In genomic region chr1:76921590-76921989, GRCh38 we compare ENCODE assay signal across 24 cellular contexts. TPM values are rescaled to one million over a fixed set of nuclear protein-coding genes. Genes with fewer than 3 reads are reported as not detected.
DNase-seq lines count a peak whose midpoint lies in the region; ATAC-seq, FAIRE-seq and TF ChIP-seq lines count a peak whose summit lies in the region.
"Had no signal": no experiment of that assay in that cellular context is flagged by ENCODE, and none has a peak within 500 bp of the region (broad histone marks: within the 10 kb centered on the region; RNA-seq: fewer than 3 reads in every experiment).

No MANE protein-coding gene starts in this region.

- CTCF ChIA-PET in activated CD8-positive, alpha-beta T cell treated with anti-CD3 and anti-CD28 coated beads for 36 hours (lab: Charles Lee): no interaction called here
- CTCF ChIA-PET in mammary epithelial cell (lab: Charles Lee; ENCODE audit: low non-redundant PET): no interaction called here

- H3K27ac Mint-ChIP-seq in activated CD8-positive, alpha-beta T cell treated with anti-CD3 and anti-CD28 coated beads for 36 hours: no peak overlapping the region
- H3K27ac Mint-ChIP-seq: CD8-positive, alpha-beta memory T cell had no signal

- no peaks in the 10 kb centered on the region for H4K20me1 ChIP-seq in mammary epithelial cell (ENCODE audit: insufficient read depth, low read length)

- H3K27me3 ChIP-seq in mammary epithelial cell (ENCODE audit: insufficient read depth, low read length): no peaks in the 10 kb centered on the region

- no peaks in the 10 kb centered on the region for H3K9me3 ChIP-seq in mammary epithelial cell (replicated peaks; ENCODE audit: insufficient read depth, low read length)

- H3K36me3 Mint-ChIP-seq in activated CD8-positive, alpha-beta T cell treated with anti-CD3 and anti-CD28 coated beads for 36 hours (ENCODE audit: low read depth): no peaks in the 10 kb centered on the region
- H3K36me3 Mint-ChIP-seq: CD8-positive, alpha-beta memory T cell had no signal

- H3K36me3 ChIP-seq in mammary epithelial cell (ENCODE audit: insufficient read depth, low read length): no peaks in the 10 kb centered on the region

- no peaks in the 10 kb centered on the region for H3K79me2 ChIP-seq in mammary epithelial cell (ENCODE audit: insufficient read depth, low read length)

- H2AFZ ChIP-seq in mammary epithelial cell (ENCODE audit: low read depth, low read length): no peak overlapping the region

- no peak overlapping the region for H3K9ac ChIP-seq in mammary epithelial cell (ENCODE audit: insufficient read depth, low read length)

- WGBS in mammary epithelial cell (ENCODE audit: low coverage, missing lambda C conversion rate): 90% methylated on average over 3 of the region's 3 CpGs

- H3K4me2 ChIP-seq in mammary epithelial cell (ENCODE audit: insufficient read depth, low read depth, low read length): no peak overlapping the region

- H3K4me3 ChIP-seq in mammary epithelial cell (replicated peaks in 1 of 3; ENCODE audit: insufficient read depth in 1 of 3, low read depth in 2 of 3, low read length in 3 of 3): no peak overlapping the region

- peaks cover 6% of the 10 kb centered on the region for H3K27me3 Mint-ChIP-seq in activated CD8-positive, alpha-beta T cell treated with anti-CD3 and anti-CD28 coated beads for 36 hours

- dilution Hi-C loops in mammary epithelial cell (cut with HindIII; ENCODE audit: low sequenced_read_pairs): no loop called here

- no peaks in the 10 kb centered on the region for H3K4me1 ChIP-seq in mammary epithelial cell (ENCODE audit: insufficient read depth, low read length)

- intact Hi-C loops in activated CD8-positive, alpha-beta T cell treated with anti-CD3 and anti-CD28 coated beads for 36 hours (cut with micrococcal nuclease): no loop called here
- intact Hi-C loops in mammary epithelial cell (cut with micrococcal nuclease): no loop called here

- H3K9me3 Mint-ChIP-seq in activated CD8-positive, alpha-beta T cell treated with anti-CD3 and anti-CD28 coated beads for 36 hours: no peaks in the 10 kb centered on the region
- H3K9me3 Mint-ChIP-seq: CD8-positive, alpha-beta memory T cell; H9 had no signal

- H3K27ac ChIP-seq in mammary epithelial cell (ENCODE audit: insufficient read depth, low read depth, low read length): no peak overlapping the region
- H3K27ac ChIP-seq: C4-2B had no signal

- no peak for TF ChIP-seq CTCF in activated CD8-positive, alpha-beta T cell treated with anti-CD3 and anti-CD28 coated beads for 36 hours (IDR thresholded peaks at IDR 0.05)
- no peak for TF ChIP-seq CTCF in mammary epithelial cell (conservative IDR thresholded peaks at IDR 0.05 in 1 of 2, IDR thresholded peaks at IDR 0.05 in 1 of 2; ENCODE audit: extremely low read depth in 1 of 2, insufficient read depth in 1 of 2, low read depth in 1 of 2, low read length in 2 of 2)

- POLR2A ChIA-PET in activated CD8-positive, alpha-beta T cell treated with anti-CD3 and anti-CD28 coated beads for 36 hours (lab: Charles Lee): no interaction called here

- in situ Hi-C loops in mammary epithelial cell (cut with MboI; ENCODE audit: low sequenced_read_pairs in 2 of 2): loop anchor here in 1 of 2 donors (25.0 kb wide), 1 partner anchor 191 kb away; no protein-coding TSS in a partner anchor

- peak; percentile 64 for FAIRE-seq in islet of Langerhans (lab: Jason Lieb, UNC)
- FAIRE-seq: A204.1 had no signal

- BruUV-seq in mammary epithelial cell (replicated peaks; lab: Mats Ljungman, UMichigan): no TSS peak

- H3K4me1 Mint-ChIP-seq in activated CD8-positive, alpha-beta T cell treated with anti-CD3 and anti-CD28 coated beads for 36 hours (ENCODE audit: low read depth): no peaks in the 10 kb centered on the region
- H3K4me1 Mint-ChIP-seq: CD8-positive, alpha-beta memory T cell had no signal

- ATAC-seq in GM18511 (IDR thresholded peaks at IDR 0.05; ENCODE audit: unreplicated experiment) (peak; percentile 77), GM19025 (IDR thresholded peaks at IDR 0.05; ENCODE audit: low read depth, unreplicated experiment) (peak; percentile 70), HG03175 (IDR thresholded peaks at IDR 0.05; ENCODE audit: unreplicated experiment) (peak; percentile 49), HG03108 (IDR thresholded peaks at IDR 0.05; ENCODE audit: unreplicated experiment) (no peak)
- no peak for ATAC-seq in activated CD8-positive, alpha-beta T cell treated with anti-CD3 and anti-CD28 coated beads for 36 hours

- DNase-seq in activated CD8-positive, alpha-beta T cell treated with anti-CD3 and anti-CD28 coated beads for 36 hours: no peak
- DNase-seq in mammary epithelial cell: no peak
- DNase-seq: Calu3; CD8-positive, alpha-beta memory T cell; DMS153; H9; Karpas-422; MV-4-11; NCI-H1105 treated with DMSO at 0.1 percent for 48 hours; NCI-H2081 treated with DMSO at 0.1 percent for 48 hours; NCI-H2171 treated with DMSO at 0.1 percent for 48 hours; NCI-H446; NCI-H526; RPMI8226; SHP77; T-helper 2 cell had no signal

- no peak overlapping the region for H3K4me3 Mint-ChIP-seq in activated CD8-positive, alpha-beta T cell treated with anti-CD3 and anti-CD28 coated beads for 36 hours
- H3K4me3 Mint-ChIP-seq: CD8-positive, alpha-beta memory T cell; H9 had no signal

RNA-seq across cellular contexts. Expression of gene ST6GALNAC5, which starts 54.3 kb away (rescaled TPM):
- total RNA-seq in activated CD8-positive, alpha-beta T cell treated with anti-CD3 and anti-CD28 coated beads for 36 hours: not detected
- total RNA-seq in mammary epithelial cell: 1 to 10 TPM; 1.1 to 3.7 TPM
- 6.3 TPM for polyA plus RNA-seq in mammary epithelial cell
- not detected for polyA minus RNA-seq in mammary epithelial cell
- total RNA-seq: CD8-positive, alpha-beta memory T cell; G401 had no signal
- polyA plus RNA-seq: CD8-positive, alpha-beta memory T cell had no signal

Comparison
In these comparisons a context has a peak if more than half of its experiments do, and no peak if none do; other contexts are left out.
1. ATAC-seq: peak in GM18511 (single experiment), GM19025 (single experiment) and HG03175 (single experiment); none in activated CD8-positive, alpha-beta T cell treated with anti-CD3 and anti-CD28 coated beads for 36 hours (single experiment) and HG03108 (single experiment).